Comparison of ENCODE assay signal across 2 cellular contexts in the genomic region with DNA sequence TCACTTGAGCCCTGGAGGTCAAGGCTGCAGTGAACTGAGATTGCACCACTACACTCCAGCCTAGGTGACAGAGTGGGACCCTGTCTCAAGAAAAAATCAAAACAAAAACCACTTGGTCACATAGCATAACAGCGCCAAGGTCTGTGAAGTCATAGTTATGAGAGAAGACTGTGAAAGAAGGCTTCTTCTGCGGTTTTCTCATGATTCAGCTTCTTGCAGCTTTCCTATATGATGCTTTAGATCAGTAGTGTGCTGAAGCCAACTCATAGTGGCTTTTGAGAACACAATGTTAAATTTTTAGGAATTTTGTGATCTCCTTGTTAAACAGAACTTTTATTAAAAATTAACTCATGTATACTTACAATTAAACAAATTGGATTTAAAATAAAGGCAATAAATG.
A peak's percentile ranks its signal among the peaks of the same experiment; 100 is the strongest.
TF ChIP-seq lines count a peak whose summit lies in the region.

No MANE protein-coding gene starts in this region.

TF ChIP-seq in K562, 482 proteins besides CTCF, POLR2A, EP300 and RAD21 (continued from another document):
- TF ChIP-seq FIP1L1 (IDR thresholded peaks at IDR 0.05; ENCODE audit: low read depth, low read length, poor library complexity, severe bottlenecking) (no peak), NFE2 (IDR thresholded peaks at IDR 0.05; ENCODE audit: low read depth) (peak; percentile 52)
TF ChIP-seq in K562: peak in this region for 1.

TF ChIP-seq in HepG2, 621 proteins besides CTCF, POLR2A, EP300 and RAD21 (continued from another document):
- no peak for TF ChIP-seq ZNF30 (CRISPR knock-in tag; IDR thresholded peaks at IDR 0.05)
